8 cellular contexts compared by ENCODE assay signal in the genomic region with DNA sequence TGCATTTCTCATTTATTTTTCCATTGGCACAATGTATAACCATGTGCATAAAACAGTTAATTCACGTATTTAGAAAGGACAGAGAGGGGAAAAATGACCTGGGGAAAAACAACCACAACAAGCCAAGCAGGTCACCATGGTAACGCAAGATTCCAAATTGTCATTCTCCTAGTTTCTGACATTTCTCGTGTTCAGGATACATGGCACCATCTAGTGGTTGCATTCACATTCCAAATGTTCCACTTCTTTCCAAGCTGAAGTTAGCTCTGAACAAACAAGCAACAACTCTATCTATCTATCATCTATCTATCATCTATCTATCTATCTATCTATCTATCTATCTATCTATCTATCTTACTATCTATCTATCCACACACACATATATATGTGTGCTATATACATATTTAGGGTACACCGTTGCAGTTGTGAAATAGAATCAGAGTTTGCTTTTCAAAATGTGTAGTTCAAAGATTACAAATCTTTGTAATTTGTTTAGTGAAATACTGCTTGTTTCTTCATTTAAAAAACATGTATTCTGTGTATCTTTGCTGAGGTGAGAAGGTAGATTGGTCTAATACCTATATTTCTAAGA.
DNase-seq lines count a peak whose midpoint lies in the region; ATAC-seq and TF ChIP-seq lines count a peak whose summit lies in the region.

No MANE protein-coding gene starts in this region.

- no peaks in the 10 kb centered on the region for H3K36me3 ChIP-seq in SJCRH30

- no peaks in the 10 kb centered on the region for H3K4me1 ChIP-seq in SJCRH30

- DNase-seq in AG04450 (ENCODE audit: low read depth, low spot score) (peak; percentile 0), GM10248 (ENCODE audit: extremely low spot score) (no peak), HT-29 (ENCODE audit: low spot score) (peak; percentile 70), SJCRH30 (peak; percentile 17 to 61), fibroblast of peridontal ligament (ENCODE audit: extremely low read depth) (peak; percentile 74), pulmonary artery endothelial cell (ENCODE audit: low read depth, low spot score) (peak; percentile 30)

- ATAC-seq in HG03095 (IDR thresholded peaks at IDR 0.05; ENCODE audit: unreplicated experiment), result no peak
- ATAC-seq in HG02571 (IDR thresholded peaks at IDR 0.05; ENCODE audit: unreplicated experiment), result no peak

- CTCF ChIA-PET in AG04450 (lab: Charles Lee), result interaction anchor here (0.6 to 4.0 kb wide), 10 partner anchors 13 to 960 kb away, joined by 3 to 21 read pairs (median 3); no protein-coding TSS in a partner anchor
- CTCF ChIA-PET in GM10248 (lab: Yijun Ruan, JAX), result interaction anchor here (0.6 to 1.6 kb wide), 9 partner anchors 9 to 960 kb away, joined by 3 to 7 read pairs (median 3); no protein-coding TSS in a partner anchor

- POLR2A ChIA-PET in AG04450 (lab: Yijun Ruan, JAX) (no interaction called here), GM10248 (lab: Yijun Ruan, JAX) (no interaction called here)

- H3K27me3 ChIP-seq in AG04450 (ENCODE audit: control insufficient read depth, insufficient read depth, low read length) (no peaks in the 10 kb centered on the region), SJCRH30 (no peaks in the 10 kb centered on the region)

- H3K27ac ChIP-seq in AG04450 (ENCODE audit: low read depth, low read length) (no peak overlapping the region), SJCRH30 (no peak overlapping the region)

- TF ChIP-seq CTCF in AG04450 (IDR thresholded peaks at IDR 0.05; ENCODE audit: low read depth, low read length) (peak; percentile 70), GM10248 (IDR thresholded peaks at IDR 0.05; ENCODE audit: control extremely low read depth, extremely low read depth, low read depth, missing control alignments) (peak; percentile 51)

- no peaks in the 10 kb centered on the region for H3K9me3 ChIP-seq in AG04450 (ENCODE audit: control insufficient read depth, insufficient read depth, low read length)
- no peaks in the 10 kb centered on the region for H3K9me3 ChIP-seq in SJCRH30 (replicated peaks)

- no peak overlapping the region for H3K4me3 ChIP-seq in AG04450 (ENCODE audit: low read depth, low read length)
- no peak overlapping the region for H3K4me3 ChIP-seq in SJCRH30
